ENCODE assay signal across 9 cellular contexts in the genomic region with DNA sequence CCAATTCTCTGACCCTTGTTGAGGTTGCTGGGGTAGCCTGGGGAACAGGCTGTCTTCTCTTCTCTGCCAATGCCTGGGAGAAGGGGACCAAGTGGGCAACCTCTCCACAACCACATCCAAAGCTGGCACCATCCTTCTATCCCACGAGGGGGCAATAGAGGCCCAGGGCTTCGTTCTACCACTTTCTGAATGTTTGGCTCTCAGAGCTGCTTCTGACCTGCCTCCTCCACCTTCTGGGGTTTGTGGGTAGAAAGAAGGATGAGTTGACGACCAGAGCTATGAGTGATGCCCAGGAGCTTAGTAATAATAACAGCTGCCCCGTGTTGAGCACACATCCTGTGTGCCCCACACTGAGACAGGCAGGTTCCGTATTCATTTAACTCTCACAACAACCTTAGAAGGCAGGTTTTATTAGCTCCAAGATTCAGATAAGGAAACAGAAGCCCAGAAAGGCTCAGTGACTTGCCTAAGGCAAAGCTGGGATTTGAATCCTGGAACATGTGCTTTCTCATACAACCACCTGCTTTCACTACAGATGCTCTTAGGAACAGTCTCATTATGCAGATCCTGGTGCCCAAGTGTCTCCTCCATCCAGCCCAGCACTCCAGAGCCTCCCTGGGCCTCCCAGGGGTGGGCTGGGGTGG. TPM values are rescaled to one million over a fixed set of nuclear protein-coding genes. Genes with fewer than 3 reads are reported as not detected.
DNase-seq lines count a peak whose midpoint lies in the region; ATAC-seq and TF ChIP-seq lines count a peak whose summit lies in the region.
"Had no signal": no experiment of that assay in that cellular context is flagged by ENCODE, and none has a peak within 500 bp of the region (broad histone marks: within the 10 kb centered on the region; RNA-seq: fewer than 3 reads in every experiment).

No MANE protein-coding gene starts in this region.

- POLR2A ChIA-PET in HCT116 (lab: Charles Lee): interaction anchor here (0.8 to 2.2 kb wide), 10 partner anchors 27 to 341 kb away, joined by 3 to 18 read pairs (median 4); a partner anchor contains a TSS

- RAD21 ChIA-PET in HCT116 (lab: Charles Lee; ENCODE audit: low non-redundant PET in 1 of 2, low total read pairs in 2 of 2, uncharacterized antibody in 2 of 2, unreplicated experiment in 2 of 2): interaction anchor here (0.6 to 1.6 kb wide), 15 partner anchors 8 to 134 kb away, joined by 3 to 29 read pairs (median 4); a partner anchor contains a TSS

- peaks cover 8 to 17% of the 10 kb centered on the region in 2 experiments; a peak in 3 of 4 replicates for H3K4me1 ChIP-seq in HCT116 (ENCODE audit: control insufficient read depth in 1 of 2, insufficient read depth in 2 of 2, low read length in 2 of 2)
- H3K4me1 ChIP-seq in testis: no peaks in the 10 kb centered on the region

- H3K9me2 ChIP-seq in HCT116 (ENCODE audit: insufficient read depth): no peaks in the 10 kb centered on the region

- H3K36me3 ChIP-seq in HCT116 (ENCODE audit: control insufficient read depth in 1 of 2, insufficient read depth in 2 of 2, low read length in 2 of 2): no peaks in the 10 kb centered on the region
- H3K36me3 ChIP-seq in testis (ENCODE audit: low read depth, missing control alignments): no peaks in the 10 kb centered on the region

- H3K4me3 ChIP-seq in HCT116 (replicated peaks in 1 of 2; ENCODE audit: low read depth in 1 of 2, low read length in 2 of 2): no peak overlapping the region
- H3K4me3 ChIP-seq in testis: no peak overlapping the region

- no peaks in the 10 kb centered on the region for H3K9me3 Mint-ChIP-seq in naive B cell
- H3K9me3 Mint-ChIP-seq: dendritic cell treated with granulocyte-macrophage colony-stimulating factor and Interleukin-4, amounts not matched to agents 40 ng/mL and 50 ng/mL, for 4 days had no signal

- DNase-seq in ELR (ENCODE audit: low read depth) (peak; percentile 93), HCT116 (ENCODE audit: low read depth, low spot score) (peak; percentile 72), NCI-H2196 (lab: John Stamatoyannopoulos, UW; ENCODE audit: unreplicated experiment) (peak; percentile 73), dermis blood vessel endothelial cell (peak; percentile 58), naive B cell (peak; percentile 80), testis (peak; percentile 66), mucosa of gallbladder (ENCODE audit: low spot score) (no peak)
- DNase-seq in activated CD4-positive, CD25-positive, alpha-beta regulatory T cell treated with anti-CD3 and anti-CD28 coated beads, Interleukin-2, amount 50 U/mL, for 72 hours: peak; percentile 55

- no TSS peak for BruUV-seq in HCT116 (replicated peaks; lab: Mats Ljungman, UMichigan)

- peak overlapping the region in 3 of 8 donors; percentile 23 to 65 (median 63) for H3K4me3 Mint-ChIP-seq in naive B cell
- H3K4me3 Mint-ChIP-seq: dendritic cell treated with granulocyte-macrophage colony-stimulating factor and Interleukin-4, amounts not matched to agents 40 ng/mL and 50 ng/mL, for 4 days had no signal

- TF ChIP-seq CTCF in HCT116 (IDR thresholded peaks at IDR 0.05 in 2 of 3, conservative IDR thresholded peaks at IDR 0.05 in 1 of 3; ENCODE audit: borderline replicate concordance in 1 of 3, insufficient read depth in 1 of 3, low read depth in 2 of 3, low read length in 2 of 3) (peak; percentile 97 to 99 (median 99)), testis (IDR thresholded peaks at IDR 0.05) (peak in 2 of 3 experiments; percentile 40 to 41)

- H3K79me2 ChIP-seq in HCT116 (ENCODE audit: insufficient read depth, low read length): no peaks in the 10 kb centered on the region

- peaks cover 13 to 31% (median 14%) of the 10 kb centered on the region in 3 donors for H3K4me1 Mint-ChIP-seq in naive B cell

- peak overlapping the region; percentile 26 for H3K4me2 ChIP-seq in HCT116 (ENCODE audit: low read length)

- no peaks in the 10 kb centered on the region for H3K36me3 Mint-ChIP-seq in naive B cell

- peak overlapping the region; percentile 76 to 96 (median 88) for H3K27ac Mint-ChIP-seq in naive B cell
- H3K27ac Mint-ChIP-seq: dendritic cell treated with granulocyte-macrophage colony-stimulating factor and Interleukin-4, amounts not matched to agents 40 ng/mL and 50 ng/mL, for 4 days had no signal

- peak overlapping the region; percentile 71 for H2AFZ ChIP-seq in HCT116 (ENCODE audit: low read depth, low read length, poor library complexity, severe bottlenecking)

- no peak overlapping the region for H3K9ac ChIP-seq in HCT116 (ENCODE audit: low read length)

- no peaks in the 10 kb centered on the region for H3K27me3 ChIP-seq in HCT116 (ENCODE audit: insufficient read depth, low read length)
- no peaks in the 10 kb centered on the region for H3K27me3 ChIP-seq in testis

- H3K27me3 Mint-ChIP-seq in naive B cell: no peaks in the 10 kb centered on the region

- no peaks in the 10 kb centered on the region for H4K20me1 ChIP-seq in HCT116 (ENCODE audit: insufficient read depth)

- WGBS in testis, 2 donors: 35 to 48% methylated on average over 5 of the region's 5 CpGs

- H3K27ac ChIP-seq in HCT116 (ENCODE audit: low read depth, low read length) (peak overlapping the region; percentile 30; the same call in 1 of the 2 replicates), testis (no peak overlapping the region)

- ATAC-seq in HCT116 (peak; percentile 95), naive B cell (ENCODE audit: low read depth in 2 of 2) (peak; percentile 94 to 96)

- intact Hi-C loops in HCT116 (cut with micrococcal nuclease): loop anchor here (1.0 to 10.0 kb wide), 5 partner anchors 100 to 687 kb away; a partner anchor contains a TSS
- intact Hi-C loops in testis (cut with DNase I; ENCODE audit: low total_unique reads): no loop called here

- H3K9me3 ChIP-seq in HCT116 (ENCODE audit: control insufficient read depth in 1 of 2, insufficient read depth in 1 of 2, low read depth in 1 of 2, low read length in 2 of 2): no peaks in the 10 kb centered on the region
- no peaks in the 10 kb centered on the region for H3K9me3 ChIP-seq in testis

- CTCF ChIA-PET in HCT116 (lab: Charles Lee): interaction anchor here (0.6 to 7.6 kb wide), 43 partner anchors 9 to 687 kb away, joined by 3 to 124 read pairs (median 6); a partner anchor contains a TSS

- no peak for TF ChIP-seq POLR2A in HCT116 (IDR thresholded peaks at IDR 0.05; ENCODE audit: borderline replicate concordance, extremely low read depth, insufficient read depth, insufficient read length)
- TF ChIP-seq POLR2A in testis (IDR thresholded peaks at IDR 0.05): no peak

- peak; percentile 100 for TF ChIP-seq RAD21 in HCT116 (IDR thresholded peaks at IDR 0.05; ENCODE audit: low read depth)

TF ChIP-seq in HCT116, 20 proteins besides CTCF, POLR2A, EP300 and RAD21:
- TF ChIP-seq POLR2AphosphoS5 (IDR thresholded peaks at IDR 0.05; ENCODE audit: low read depth, low read length) (peak; percentile 27; the same call in 1 of the 2 replicates), SP1 (IDR thresholded peaks at IDR 0.05; ENCODE audit: low read depth) (no peak)

RNA-seq across cellular contexts. Expression of a gene that starts 11.1 kb away (rescaled TPM):
- total RNA-seq in HCT116 (2021; ENCODE audit: unreplicated experiment) (0.27 TPM), dermis blood vessel endothelial cell (under 0.01 and 0.14 TPM in 2 replicates), testis (10 to 100 TPM in 1 of 2 donors, 1 to 10 TPM in 1; 7.2 to 13.0 TPM), mucosa of gallbladder (30.2 TPM)
- 0.05 TPM in 1 of 2 replicates, not detected in the other for polyA plus RNA-seq in HCT116 (2012)
- polyA plus RNA-seq in naive B cell (ENCODE audit: low read depth in 6 of 6) (under 1 TPM in 4 of 6 donors, not detected in 2; 0.03 to 0.58 (median 0.38) TPM), testis (ENCODE audit: insufficient read depth, low read depth, low replicate concordance) (8.2 TPM)

RNA-seq across cellular contexts. Expression of a gene that starts 34.5 kb away (rescaled TPM):
- total RNA-seq in HCT116 (2021; ENCODE audit: unreplicated experiment) (118 TPM), dermis blood vessel endothelial cell (39.0 and 53.6 TPM in 2 replicates), testis (10 to 100 TPM; 59.3 to 64.4 TPM), mucosa of gallbladder (72.4 TPM)
- polyA plus RNA-seq in HCT116 (2012): 121 and 141 TPM in 2 replicates
- polyA plus RNA-seq in naive B cell (ENCODE audit: low read depth in 6 of 6) (100 to 1,000 TPM in 4 of 6 donors, 10 to 100 TPM in 2; 77.4 to 128 (median 110) TPM), testis (ENCODE audit: insufficient read depth, low read depth, low replicate concordance) (98.5 TPM)

RNA-seq across cellular contexts. Expression of a gene that starts 36.8 kb away (rescaled TPM):
- not detected for total RNA-seq in HCT116 (2021; ENCODE audit: unreplicated experiment)
- not detected in 2 replicates for polyA plus RNA-seq in HCT116 (2012)
- total RNA-seq in dermis blood vessel endothelial cell: not detected in 2 replicates
- polyA plus RNA-seq in naive B cell (ENCODE audit: low read depth in 6 of 6): under 1 TPM in 2 of 6 donors, not detected in 4; 0.12 to 0.29 TPM
- 1 to 10 TPM in 1 of 2 donors, under 1 TPM in 1; 0.87 to 1.1 TPM for total RNA-seq in testis
- polyA plus RNA-seq in testis (ENCODE audit: insufficient read depth, low read depth, low replicate concordance): 0.87 TPM
- total RNA-seq in mucosa of gallbladder: 0.06 TPM
